In genomic region chr20:35723652-35724320, GRCh38 we compare ENCODE assay signal across 6 cellular contexts. TPM values are rescaled to one million over a fixed set of nuclear protein-coding genes. Genes with fewer than 3 reads are reported as not detected.
DNase-seq lines count a peak whose midpoint lies in the region; ATAC-seq, FAIRE-seq and TF ChIP-seq lines count a peak whose summit lies in the region.
"Not testable (repeated sequence)": the region's sequence is repeated elsewhere in the genome, so short reads cannot be mapped to it uniquely, and the experiment has no call there.

No MANE protein-coding gene starts in this region.

- H3K9ac ChIP-seq in GM12878 (ENCODE audit: control insufficient read depth, insufficient read depth, low read length), result not testable (repeated sequence)

- not testable (repeated sequence) for H3K9me2 ChIP-seq in GM23338 (ENCODE audit: insufficient read depth)

- peaks cover 12% of the 10 kb centered on the region for H3K27me3 Mint-ChIP-seq in GM23338 (ENCODE audit: insufficient read depth, low read depth, poor library complexity)
- H3K27me3 Mint-ChIP-seq in activated CD4-positive, alpha-beta T cell treated with anti-CD3 and anti-CD28 coated beads, Interleukin-2, amount 10 ng/mL, durations not matched to agents 24 days and 14 days; activated T-cell treated with anti-CD3 and anti-CD28 coated beads, Interleukin-2, amount 50 U/mL, for 24 hours; glutamatergic neuron (ENCODE audit: unreplicated experiment); natural killer cell treated with Interleukin-12 subunit alpha and Interleukin-12 subunit beta and Interleukin-15 and Interleukin-18, amount 100 ng/mL, for 72 hours: not testable (repeated sequence)

- H3K27me3 ChIP-seq in GM23338 (ENCODE audit: insufficient read depth); GM12878 (replicated peaks in 1 of 2; ENCODE audit: control insufficient read depth in 2 of 2, insufficient read depth in 2 of 2, low read length in 1 of 2): not testable (repeated sequence)

- not testable (repeated sequence) for ATAC-seq in GM23338; GM12878; natural killer cell treated with Interleukin-12 subunit alpha and Interleukin-12 subunit beta and Interleukin-15 and Interleukin-18, amount 100 ng/mL, for 72 hours

- not testable (repeated sequence) for H3K4me2 ChIP-seq in GM23338; GM12878 (ENCODE audit: control insufficient read depth, insufficient read depth)

- DNase-seq in GM23338 (ENCODE audit: low spot score); activated CD4-positive, alpha-beta T cell treated with anti-CD3 and anti-CD28 coated beads, Interleukin-2, amount 10 ng/mL, durations not matched to agents 24 days and 14 days; activated T-cell treated with anti-CD3 and anti-CD28 coated beads, Interleukin-2, amount 50 U/mL, for 24 hours; GM12878 (ENCODE audit: low read depth, low spot score); glutamatergic neuron; natural killer cell treated with Interleukin-12 subunit alpha and Interleukin-12 subunit beta and Interleukin-15 and Interleukin-18, amount 100 ng/mL, for 72 hours (ENCODE audit: low spot score): not testable (repeated sequence)

- RAD21 ChIA-PET in GM12878 (lab: Charles Lee; ENCODE audit: unreplicated experiment), result not testable (repeated sequence)

- H4K20me1 ChIP-seq in GM23338 (replicated peaks; ENCODE audit: insufficient read depth) (peaks cover 77% of the 10 kb centered on the region), GM12878 (ENCODE audit: control insufficient read depth, insufficient read depth) (peaks cover 14% of the 10 kb centered on the region)

- H3K36me3 ChIP-seq in GM23338 (ENCODE audit: insufficient read depth), result peaks cover 99% of the 10 kb centered on the region
- peaks cover 29 to 45% of the 10 kb centered on the region in 2 experiments for H3K36me3 ChIP-seq in GM12878 (ENCODE audit: control insufficient read depth in 2 of 2, insufficient read depth in 2 of 2, low read length in 1 of 2)

- 0 out of 2 replicates have a peak overlapping the region, but pooled peaks have one; percentile 19 for H3K27ac ChIP-seq in GM23338 (ENCODE audit: low read depth)
- not testable (repeated sequence) for H3K27ac ChIP-seq in GM12878 (ENCODE audit: control insufficient read depth, insufficient read depth)

- H3K9me3 Mint-ChIP-seq in GM23338; activated CD4-positive, alpha-beta T cell treated with anti-CD3 and anti-CD28 coated beads, Interleukin-2, amount 10 ng/mL, durations not matched to agents 24 days and 14 days; activated T-cell treated with anti-CD3 and anti-CD28 coated beads, Interleukin-2, amount 50 U/mL, for 24 hours; glutamatergic neuron (ENCODE audit: unreplicated experiment); natural killer cell treated with Interleukin-12 subunit alpha and Interleukin-12 subunit beta and Interleukin-15 and Interleukin-18, amount 100 ng/mL, for 72 hours: not testable (repeated sequence)

- in situ Hi-C loops in GM12878 (cut with MboI), result not testable (repeated sequence)

- not testable (repeated sequence) for H3K4me3 ChIP-seq in GM23338, GM12878

- SMC1A ChIA-PET in GM12878 (lab: Charles Lee; ENCODE audit: uncharacterized antibody, unreplicated experiment), result interaction anchor here (1.2 kb wide), 1 partner anchor 16 kb away, joined by 3 read pairs; no protein-coding TSS in a partner anchor

- 0 out of 2 replicates have a peak overlapping the region, but pooled peaks have one; percentile 31 for H3K27ac Mint-ChIP-seq in GM23338
- peak overlapping the region; percentile 15 for H3K27ac Mint-ChIP-seq in activated CD4-positive, alpha-beta T cell treated with anti-CD3 and anti-CD28 coated beads, Interleukin-2, amount 10 ng/mL, durations not matched to agents 24 days and 14 days
- H3K27ac Mint-ChIP-seq in activated T-cell treated with anti-CD3 and anti-CD28 coated beads, Interleukin-2, amount 50 U/mL, for 24 hours, result peak overlapping the region; percentile 88
- peak overlapping the region; percentile 3 for H3K27ac Mint-ChIP-seq in glutamatergic neuron (ENCODE audit: unreplicated experiment)
- H3K27ac Mint-ChIP-seq in natural killer cell treated with Interleukin-12 subunit alpha and Interleukin-12 subunit beta and Interleukin-15 and Interleukin-18, amount 100 ng/mL, for 72 hours, result peak overlapping the region; percentile 48 to 81

- not testable (repeated sequence) for TF ChIP-seq EP300 in GM12878 (IDR thresholded peaks at IDR 0.05; ENCODE audit: borderline replicate concordance in 1 of 2, control insufficient read depth in 1 of 2, low read depth in 2 of 2, low read length in 2 of 2)

- not testable (repeated sequence) for FAIRE-seq in GM12878 (lab: Jason Lieb, UNC)

- POLR2A ChIA-PET in GM12878 (lab: Charles Lee), result interaction anchor here (0.6 to 0.7 kb wide), 2 partner anchors 15 to 100 kb away, joined by 6 to 7 read pairs; no protein-coding TSS in a partner anchor

- H3K79me2 ChIP-seq in GM23338 (replicated peaks; ENCODE audit: insufficient read depth), result peaks cover 99% of the 10 kb centered on the region
- peaks cover 45% of the 10 kb centered on the region for H3K79me2 ChIP-seq in GM12878 (ENCODE audit: control insufficient read depth, insufficient read depth, low read length)

- TF ChIP-seq POLR2A in GM12878 (IDR thresholded peaks at IDR 0.05; ENCODE audit: low read depth, low read length), result peak; percentile 42; the same call in 1 of the 2 replicates

- not testable (repeated sequence) for BruUV-seq in GM12878 (replicated peaks; lab: Mats Ljungman, UMichigan)

- not testable (repeated sequence) for TF ChIP-seq CTCF in GM23338 (conservative IDR thresholded peaks at IDR 0.05; ENCODE audit: low read depth in 2 of 2); GM12878 (IDR thresholded peaks at IDR 0.05 in 2 of 3, conservative IDR thresholded peaks at IDR 0.05 in 1 of 3; ENCODE audit: control insufficient read depth in 2 of 3, extremely low read depth in 1 of 3, insufficient read depth in 1 of 3, low read depth in 3 of 3, low read length in 3 of 3); glutamatergic neuron (IDR thresholded peaks at IDR 0.05; ENCODE audit: partially characterized antibody, unreplicated experiment)

- H3K9me3 ChIP-seq in GM12878 (replicated peaks; ENCODE audit: control insufficient read depth, insufficient read depth, low read length), result not testable (repeated sequence)

- not testable (repeated sequence) for H2AFZ ChIP-seq in GM23338; GM12878 (ENCODE audit: control insufficient read depth, low read depth, low read length)

- TF ChIP-seq RAD21 in GM12878 (IDR thresholded peaks at IDR 0.05; ENCODE audit: insufficient read depth, low read depth, low read length), result not testable (repeated sequence)

- WGBS in GM12878 (ENCODE audit: insufficient coverage, insufficient replicate concordance, low lambda C conversion rate, missing lambda C conversion rate), result 97% methylated on average over 12 of the region's 12 CpGs

- peaks cover 44% of the 10 kb centered on the region for H3F3A ChIP-seq in GM23338 (replicated peaks; ENCODE audit: low read depth)

- not testable (repeated sequence) for H3K4me3 Mint-ChIP-seq in GM23338; activated CD4-positive, alpha-beta T cell treated with anti-CD3 and anti-CD28 coated beads, Interleukin-2, amount 10 ng/mL, durations not matched to agents 24 days and 14 days; activated T-cell treated with anti-CD3 and anti-CD28 coated beads, Interleukin-2, amount 50 U/mL, for 24 hours; glutamatergic neuron (ENCODE audit: unreplicated experiment); natural killer cell treated with Interleukin-12 subunit alpha and Interleukin-12 subunit beta and Interleukin-15 and Interleukin-18, amount 100 ng/mL, for 72 hours

- not testable (repeated sequence) for H3K4me1 Mint-ChIP-seq in GM23338; glutamatergic neuron (ENCODE audit: low read depth, unreplicated experiment)
- peaks cover 16% of the 10 kb centered on the region for H3K4me1 Mint-ChIP-seq in activated CD4-positive, alpha-beta T cell treated with anti-CD3 and anti-CD28 coated beads, Interleukin-2, amount 10 ng/mL, durations not matched to agents 24 days and 14 days
- H3K4me1 Mint-ChIP-seq in activated T-cell treated with anti-CD3 and anti-CD28 coated beads, Interleukin-2, amount 50 U/mL, for 24 hours (ENCODE audit: low read depth), result peaks cover 61% of the 10 kb centered on the region
- peaks cover 24 to 38% of the 10 kb centered on the region in 2 donors for H3K4me1 Mint-ChIP-seq in natural killer cell treated with Interleukin-12 subunit alpha and Interleukin-12 subunit beta and Interleukin-15 and Interleukin-18, amount 100 ng/mL, for 72 hours (ENCODE audit: low read depth in 2 of 2)

- not testable (repeated sequence) for H3K4me1 ChIP-seq in GM23338 (ENCODE audit: insufficient read depth); GM12878 (ENCODE audit: control insufficient read depth, insufficient read depth, low read length)

- intact Hi-C loops in activated CD4-positive, alpha-beta T cell treated with anti-CD3 and anti-CD28 coated beads, Interleukin-2, amount 10 ng/mL, durations not matched to agents 24 days and 14 days (cut with micrococcal nuclease); GM12878 (cut with micrococcal nuclease; ENCODE audit: unreplicated experiment): not testable (repeated sequence)

- CTCF ChIA-PET in GM12878 (lab: Yijun Ruan, JAX), result not testable (repeated sequence)

- peaks cover 99% of the 10 kb centered on the region for H3K36me3 Mint-ChIP-seq in GM23338 (ENCODE audit: low read depth)
- H3K36me3 Mint-ChIP-seq in activated CD4-positive, alpha-beta T cell treated with anti-CD3 and anti-CD28 coated beads, Interleukin-2, amount 10 ng/mL, durations not matched to agents 24 days and 14 days (ENCODE audit: low read depth), result peaks cover 76% of the 10 kb centered on the region
- H3K36me3 Mint-ChIP-seq in activated T-cell treated with anti-CD3 and anti-CD28 coated beads, Interleukin-2, amount 50 U/mL, for 24 hours (ENCODE audit: low read depth), result peaks cover 98% of the 10 kb centered on the region
- not testable (repeated sequence) for H3K36me3 Mint-ChIP-seq in glutamatergic neuron (ENCODE audit: unreplicated experiment)
- peaks cover 44% of the 10 kb centered on the region for H3K36me3 Mint-ChIP-seq in natural killer cell treated with Interleukin-12 subunit alpha and Interleukin-12 subunit beta and Interleukin-15 and Interleukin-18, amount 100 ng/mL, for 72 hours

RNA-seq across cellular contexts. Expression of gene RBM39, which starts 18.3 kb away (rescaled TPM):
- total RNA-seq in GM23338 (2014; rRNA removed; shearing (Covaris generic)), result 248 and 259 TPM in 2 replicates
- 413 and 420 TPM in 2 replicates for polyA plus RNA-seq in GM23338 (2016; fragmentation: Nextera tagmentation; extraction: Ambion mirVana)
- total RNA-seq in activated CD4-positive, alpha-beta T cell treated with anti-CD3 and anti-CD28 coated beads, Interleukin-2, amount 10 ng/mL, durations not matched to agents 24 days and 14 days, result 352 and 354 TPM in 2 replicates
- 1,290 and 1,415 TPM in 2 replicates for total RNA-seq in GM12878 (2013; cell fraction: nucleolus; rRNA removed)
- total RNA-seq in GM12878 (2014; rRNA removed), result 261 and 305 TPM in 2 replicates
- total RNA-seq in GM12878 (2014; rRNA removed; fragmentation: Illumina TruSeq; extraction: Trizol), result 280 and 283 TPM in 2 replicates
- total RNA-seq in GM12878 (2021), result 188 and 216 TPM in 2 replicates
- 205 TPM for polyA plus RNA-seq in GM12878 (2011; ENCODE audit: low read depth)
- 248 and 261 TPM in 2 replicates for polyA plus RNA-seq in GM12878 (2011; rRNA removed)
- 74.5 and 95.9 TPM in 2 replicates for polyA plus RNA-seq in GM12878 (2011; cell fraction: cytosol; rRNA removed)
- polyA plus RNA-seq in GM12878 (2011; cell fraction: nucleus; rRNA removed), result 645 and 683 TPM in 2 replicates
- polyA plus RNA-seq in GM12878 (2012), result 233 and 286 TPM in 2 replicates
- polyA plus RNA-seq in GM12878 (2014; fragmentation: Illumina TruSeq; extraction: Trizol), result 205 and 235 TPM in 2 replicates
- polyA plus RNA-seq in GM12878 (2014; fragmentation: Nextera tagmentation; extraction: Ambion mirVana), result 100 to 1,000 TPM; 135 to 150 TPM
- polyA plus RNA-seq in GM12878 (2014; rRNA removed), result 163 and 180 TPM in 2 replicates
- 100 to 1,000 TPM; 219 to 232 TPM for polyA plus RNA-seq in GM12878 (2016; fragmentation: Nextera tagmentation; extraction: Ambion mirVana)
- 139 and 204 TPM in 2 replicates for polyA minus RNA-seq in GM12878 (2011; rRNA and poly(A)+ RNA removed)
- polyA minus RNA-seq in GM12878 (2011; cell fraction: cytosol; rRNA and poly(A)+ RNA removed), result 50.1 and 57.2 TPM in 2 replicates
- 246 and 301 TPM in 2 replicates for polyA minus RNA-seq in GM12878 (2011; cell fraction: nucleus; rRNA and poly(A)+ RNA removed)
- 358 TPM for total RNA-seq in glutamatergic neuron (ENCODE audit: unreplicated experiment)
- 100 to 1,000 TPM; 404 to 438 TPM for total RNA-seq in natural killer cell treated with Interleukin-12 subunit alpha and Interleukin-12 subunit beta and Interleukin-15 and Interleukin-18, amount 100 ng/mL, for 72 hours

RNA-seq across cellular contexts. Expression of gene ROMO1, which starts 24.6 kb away (rescaled TPM):
- total RNA-seq in GM23338 (2014; rRNA removed; shearing (Covaris generic)), result 127 and 152 TPM in 2 replicates
- polyA plus RNA-seq in GM23338 (2016; fragmentation: Nextera tagmentation; extraction: Ambion mirVana) (881 and 947 TPM in 2 replicates), GM12878 (2011; rRNA removed) (50.2 and 103 TPM in 2 replicates), GM12878 (2014; fragmentation: Illumina TruSeq; extraction: Trizol) (3.7 and 23.2 TPM in 2 replicates), GM12878 (2014; fragmentation: Nextera tagmentation; extraction: Ambion mirVana) (100 to 1,000 TPM; 565 to 631 TPM), GM12878 (2014; rRNA removed) (349 and 538 TPM in 2 replicates), GM12878 (2016; fragmentation: Nextera tagmentation; extraction: Ambion mirVana) (100 to 1,000 TPM; 502 to 547 TPM)
- 82.3 and 94.9 TPM in 2 replicates for total RNA-seq in activated CD4-positive, alpha-beta T cell treated with anti-CD3 and anti-CD28 coated beads, Interleukin-2, amount 10 ng/mL, durations not matched to agents 24 days and 14 days
- total RNA-seq in GM12878 (2013; cell fraction: nucleolus; rRNA removed), result 3.6 and 6.1 TPM in 2 replicates
- total RNA-seq in GM12878 (2014; rRNA removed) (319 and 354 TPM in 2 replicates), GM12878 (2014; rRNA removed; fragmentation: Illumina TruSeq; extraction: Trizol) (50.9 and 66.5 TPM in 2 replicates), GM12878 (2021) (154 and 161 TPM in 2 replicates), glutamatergic neuron (ENCODE audit: unreplicated experiment) (103 TPM)
- polyA plus RNA-seq in GM12878 (2011; ENCODE audit: low read depth), result 238 TPM
- 335 and 406 TPM in 2 replicates for polyA plus RNA-seq in GM12878 (2011; cell fraction: cytosol; rRNA removed)
- 128 and 138 TPM in 2 replicates for polyA plus RNA-seq in GM12878 (2011; cell fraction: nucleus; rRNA removed)
- 209 and 246 TPM in 2 replicates for polyA plus RNA-seq in GM12878 (2012)
- 14.2 and 36.2 TPM in 2 replicates for polyA minus RNA-seq in GM12878 (2011; rRNA and poly(A)+ RNA removed)
- 25.7 and 29.7 TPM in 2 replicates for polyA minus RNA-seq in GM12878 (2011; cell fraction: cytosol; rRNA and poly(A)+ RNA removed)
- 11.8 and 20.9 TPM in 2 replicates for polyA minus RNA-seq in GM12878 (2011; cell fraction: nucleus; rRNA and poly(A)+ RNA removed)
- 100 to 1,000 TPM in 1 of 2 donors, 10 to 100 TPM in 1; 71.0 to 101 TPM for total RNA-seq in natural killer cell treated with Interleukin-12 subunit alpha and Interleukin-12 subunit beta and Interleukin-15 and Interleukin-18, amount 100 ng/mL, for 72 hours

RNA-seq across cellular contexts. Expression of gene NFS1, which starts 24.6 kb away (rescaled TPM):
- total RNA-seq in GM23338 (2014; rRNA removed; shearing (Covaris generic)), result 35.7 and 45.9 TPM in 2 replicates
- polyA plus RNA-seq in GM23338 (2016; fragmentation: Nextera tagmentation; extraction: Ambion mirVana), result 19.7 and 22.8 TPM in 2 replicates
- total RNA-seq in activated CD4-positive, alpha-beta T cell treated with anti-CD3 and anti-CD28 coated beads, Interleukin-2, amount 10 ng/mL, durations not matched to agents 24 days and 14 days, result 41.3 and 42.8 TPM in 2 replicates
- 33.5 and 39.1 TPM in 2 replicates for total RNA-seq in GM12878 (2013; cell fraction: nucleolus; rRNA removed)
- total RNA-seq in GM12878 (2014; rRNA removed), result 36.9 and 46.6 TPM in 2 replicates
- 26.9 and 28.2 TPM in 2 replicates for total RNA-seq in GM12878 (2014; rRNA removed; fragmentation: Illumina TruSeq; extraction: Trizol)
- total RNA-seq in GM12878 (2021), result 40.2 and 41.0 TPM in 2 replicates
- polyA plus RNA-seq in GM12878 (2011; ENCODE audit: low read depth), result 28.4 TPM
- 55.3 and 62.9 TPM in 2 replicates for polyA plus RNA-seq in GM12878 (2011; rRNA removed)
- 66.6 and 112 TPM in 2 replicates for polyA plus RNA-seq in GM12878 (2011; cell fraction: cytosol; rRNA removed)
- polyA plus RNA-seq in GM12878 (2011; cell fraction: nucleus; rRNA removed), result 77.6 and 111 TPM in 2 replicates
- polyA plus RNA-seq in GM12878 (2012), result 19.9 and 31.2 TPM in 2 replicates
- 32.3 and 34.4 TPM in 2 replicates for polyA plus RNA-seq in GM12878 (2014; fragmentation: Illumina TruSeq; extraction: Trizol)
- 10 to 100 TPM in 1 of 2 experiments, 1 to 10 TPM in 1; 9.2 to 17.8 TPM for polyA plus RNA-seq in GM12878 (2014; fragmentation: Nextera tagmentation; extraction: Ambion mirVana)
- 69.2 and 74.1 TPM in 2 replicates for polyA plus RNA-seq in GM12878 (2014; rRNA removed)
- 10 to 100 TPM; 41.1 to 45.0 TPM for polyA plus RNA-seq in GM12878 (2016; fragmentation: Nextera tagmentation; extraction: Ambion mirVana)
- 43.2 and 49.5 TPM in 2 replicates for polyA minus RNA-seq in GM12878 (2011; rRNA and poly(A)+ RNA removed)
- 9.8 and 15.6 TPM in 2 replicates for polyA minus RNA-seq in GM12878 (2011; cell fraction: cytosol; rRNA and poly(A)+ RNA removed)
- 8.1 and 15.0 TPM in 2 replicates for polyA minus RNA-seq in GM12878 (2011; cell fraction: nucleus; rRNA and poly(A)+ RNA removed)
- 13.9 TPM for total RNA-seq in glutamatergic neuron (ENCODE audit: unreplicated experiment)
- total RNA-seq in natural killer cell treated with Interleukin-12 subunit alpha and Interleukin-12 subunit beta and Interleukin-15 and Interleukin-18, amount 100 ng/mL, for 72 hours, result 10 to 100 TPM; 27.0 to 37.4 TPM

RNA-seq across cellular contexts. Expression of gene PHF20, which starts 48.0 kb away (rescaled TPM):
- total RNA-seq in GM23338 (2014; rRNA removed; shearing (Covaris generic)), result 56.6 and 71.8 TPM in 2 replicates
- 103 TPM in 2 replicates for polyA plus RNA-seq in GM23338 (2016; fragmentation: Nextera tagmentation; extraction: Ambion mirVana)
- total RNA-seq in activated CD4-positive, alpha-beta T cell treated with anti-CD3 and anti-CD28 coated beads, Interleukin-2, amount 10 ng/mL, durations not matched to agents 24 days and 14 days, result 53.8 and 62.9 TPM in 2 replicates
- 74.8 and 82.6 TPM in 2 replicates for total RNA-seq in GM12878 (2013; cell fraction: nucleolus; rRNA removed)
- 35.5 and 44.0 TPM in 2 replicates for total RNA-seq in GM12878 (2014; rRNA removed)
- total RNA-seq in GM12878 (2014; rRNA removed; fragmentation: Illumina TruSeq; extraction: Trizol), result 45.0 and 45.1 TPM in 2 replicates
- 41.7 and 49.0 TPM in 2 replicates for total RNA-seq in GM12878 (2021)
- 42.5 TPM for polyA plus RNA-seq in GM12878 (2011; ENCODE audit: low read depth)
- polyA plus RNA-seq in GM12878 (2011; rRNA removed), result 31.6 and 43.4 TPM in 2 replicates
- polyA plus RNA-seq in GM12878 (2011; cell fraction: cytosol; rRNA removed), result 25.0 and 30.3 TPM in 2 replicates
- polyA plus RNA-seq in GM12878 (2011; cell fraction: nucleus; rRNA removed), result 37.1 and 53.9 TPM in 2 replicates
- 38.7 and 45.3 TPM in 2 replicates for polyA plus RNA-seq in GM12878 (2012)
- polyA plus RNA-seq in GM12878 (2014; fragmentation: Illumina TruSeq; extraction: Trizol), result 48.5 and 52.0 TPM in 2 replicates
- polyA plus RNA-seq in GM12878 (2014; fragmentation: Nextera tagmentation; extraction: Ambion mirVana), result 10 to 100 TPM; 90.7 to 91.2 TPM
- 44.9 TPM in 2 replicates for polyA plus RNA-seq in GM12878 (2014; rRNA removed)
- 10 to 100 TPM; 53.1 to 53.5 TPM for polyA plus RNA-seq in GM12878 (2016; fragmentation: Nextera tagmentation; extraction: Ambion mirVana)
- 46.9 and 55.6 TPM in 2 replicates for polyA minus RNA-seq in GM12878 (2011; rRNA and poly(A)+ RNA removed)
- polyA minus RNA-seq in GM12878 (2011; cell fraction: cytosol; rRNA and poly(A)+ RNA removed), result 14.4 and 18.6 TPM in 2 replicates
- 23.5 and 48.9 TPM in 2 replicates for polyA minus RNA-seq in GM12878 (2011; cell fraction: nucleus; rRNA and poly(A)+ RNA removed)
- total RNA-seq in glutamatergic neuron (ENCODE audit: unreplicated experiment), result 76.1 TPM
- total RNA-seq in natural killer cell treated with Interleukin-12 subunit alpha and Interleukin-12 subunit beta and Interleukin-15 and Interleukin-18, amount 100 ng/mL, for 72 hours, result 10 to 100 TPM; 60.4 to 88.6 TPM

RNA-seq across cellular contexts. Expression of gene CPNE1, which starts 59.1 kb away (rescaled TPM):
- total RNA-seq in GM23338 (2014; rRNA removed; shearing (Covaris generic)), result 158 and 189 TPM in 2 replicates
- polyA plus RNA-seq in GM23338 (2016; fragmentation: Nextera tagmentation; extraction: Ambion mirVana) (196 and 221 TPM in 2 replicates), GM12878 (2011; rRNA removed) (90.0 and 125 TPM in 2 replicates), GM12878 (2014; fragmentation: Illumina TruSeq; extraction: Trizol) (96.9 and 136 TPM in 2 replicates), GM12878 (2014; fragmentation: Nextera tagmentation; extraction: Ambion mirVana) (100 to 1,000 TPM in 1 of 2 experiments, 10 to 100 TPM in 1; 85.7 to 127 TPM), GM12878 (2014; rRNA removed) (155 and 157 TPM in 2 replicates), GM12878 (2016; fragmentation: Nextera tagmentation; extraction: Ambion mirVana) (100 to 1,000 TPM; 165 to 184 TPM)
- 317 and 318 TPM in 2 replicates for total RNA-seq in activated CD4-positive, alpha-beta T cell treated with anti-CD3 and anti-CD28 coated beads, Interleukin-2, amount 10 ng/mL, durations not matched to agents 24 days and 14 days
- total RNA-seq in GM12878 (2013; cell fraction: nucleolus; rRNA removed), result 116 and 119 TPM in 2 replicates
- total RNA-seq in GM12878 (2014; rRNA removed) (185 and 191 TPM in 2 replicates), GM12878 (2014; rRNA removed; fragmentation: Illumina TruSeq; extraction: Trizol) (75.7 and 84.9 TPM in 2 replicates), GM12878 (2021) (209 and 214 TPM in 2 replicates), glutamatergic neuron (ENCODE audit: unreplicated experiment) (327 TPM)
- polyA plus RNA-seq in GM12878 (2011; ENCODE audit: low read depth), result 241 TPM
- 216 and 299 TPM in 2 replicates for polyA plus RNA-seq in GM12878 (2011; cell fraction: cytosol; rRNA removed)
- polyA plus RNA-seq in GM12878 (2011; cell fraction: nucleus; rRNA removed), result 406 and 469 TPM in 2 replicates
- polyA plus RNA-seq in GM12878 (2012), result 202 and 220 TPM in 2 replicates
- 126 TPM in 2 replicates for polyA minus RNA-seq in GM12878 (2011; rRNA and poly(A)+ RNA removed)
- polyA minus RNA-seq in GM12878 (2011; cell fraction: cytosol; rRNA and poly(A)+ RNA removed), result 71.8 and 78.3 TPM in 2 replicates
- polyA minus RNA-seq in GM12878 (2011; cell fraction: nucleus; rRNA and poly(A)+ RNA removed), result 91.3 and 138 TPM in 2 replicates
- total RNA-seq in natural killer cell treated with Interleukin-12 subunit alpha and Interleukin-12 subunit beta and Interleukin-15 and Interleukin-18, amount 100 ng/mL, for 72 hours, result 100 to 1,000 TPM; 266 to 324 TPM

Comparison
In these comparisons a context has a peak if more than half of its experiments do, and no peak if none do; other contexts are left out.
1. H3K27ac Mint-ChIP-seq: peak in every context shown above with its lines; median percentile 88 in activated T-cell treated with anti-CD3 and anti-CD28 coated beads, Interleukin-2, amount 50 U/mL, for 24 hours; 64 in natural killer cell treated with Interleukin-12 subunit alpha and Interleukin-12 subunit beta and Interleukin-15 and Interleukin-18, amount 100 ng/mL, for 72 hours; 31 in GM23338; 15 in activated CD4-positive, alpha-beta T cell treated with anti-CD3 and anti-CD28 coated beads, Interleukin-2, amount 10 ng/mL, durations not matched to agents 24 days and 14 days; 3 in glutamatergic neuron.